1 cellular context compared by ENCODE assay signal in the genomic region with DNA sequence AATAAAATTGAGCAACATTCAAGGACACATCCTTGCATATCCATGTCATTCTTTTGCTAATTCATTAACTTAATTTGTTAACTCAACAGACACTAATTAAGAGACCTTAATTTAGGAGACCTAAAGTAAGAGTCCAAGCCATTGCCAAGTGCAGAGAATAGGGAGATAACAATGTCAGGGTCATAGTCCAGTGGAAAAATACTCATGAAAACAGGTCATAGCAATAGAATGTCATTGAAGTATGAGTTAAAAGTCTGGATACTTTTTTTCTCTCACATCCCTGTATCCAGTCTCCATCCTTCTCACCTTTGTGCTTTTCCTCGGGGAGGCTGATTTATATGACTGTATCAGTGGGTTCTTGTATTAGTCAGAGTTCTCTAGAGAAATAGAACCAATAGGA.
A peak's percentile ranks its signal among the peaks of the same experiment; 100 is the strongest.
TF ChIP-seq lines count a peak whose summit lies in the region.

No MANE protein-coding gene starts in this region.

TF ChIP-seq in HepG2, 621 proteins besides CTCF, POLR2A, EP300 and RAD21 (continued from another document and continues in another):
- TF ChIP-seq HMGXB3 (CRISPR knock-in tag; IDR thresholded peaks at IDR 0.05; ENCODE audit: borderline replicate concordance) = no peak
- no peak for TF ChIP-seq ZHX2 (IDR thresholded peaks at IDR 0.05; ENCODE audit: low read depth)
- TF ChIP-seq ZHX2 (CRISPR knock-in tag; IDR thresholded peaks at IDR 0.05; ENCODE audit: borderline replicate concordance) = no peak
- no peak for TF ChIP-seq KLF9 (CRISPR knock-in tag; IDR thresholded peaks at IDR 0.05; ENCODE audit: low read depth)
- TF ChIP-seq ZGPAT (CRISPR knock-in tag; IDR thresholded peaks at IDR 0.05) = peak; percentile 66; the same call in 1 of the 2 replicates
- TF ChIP-seq KLF16 (CRISPR knock-in tag; IDR thresholded peaks at IDR 0.05) = no peak
- TF ChIP-seq RFX1 (IDR thresholded peaks at IDR 0.05) = no peak
- TF ChIP-seq, protein P1, sequence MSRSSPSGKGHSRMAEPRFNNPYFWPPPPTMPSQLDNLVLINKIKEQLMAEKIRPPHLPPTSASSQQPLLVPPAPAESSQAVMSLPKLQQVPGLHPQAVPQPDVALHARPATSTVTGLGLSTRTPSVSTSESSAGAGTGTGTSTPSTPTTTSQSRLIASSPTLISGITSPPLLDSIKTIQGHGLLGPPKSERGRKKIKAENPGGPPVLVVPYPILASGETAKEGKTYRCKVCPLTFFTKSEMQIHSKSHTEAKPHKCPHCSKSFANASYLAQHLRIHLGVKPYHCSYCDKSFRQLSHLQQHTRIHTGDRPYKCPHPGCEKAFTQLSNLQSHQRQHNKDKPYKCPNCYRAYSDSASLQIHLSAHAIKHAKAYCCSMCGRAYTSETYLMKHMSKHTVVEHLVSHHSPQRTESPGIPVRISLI (CRISPR knock-in tag; IDR thresholded peaks at IDR 0.05; ENCODE audit: borderline replicate concordance) = peak; percentile 30; the same call in 1 of the 2 replicates
- TF ChIP-seq SOX6 (IDR thresholded peaks at IDR 0.05) = no peak
- peak; percentile 39; the same call in 1 of the 2 replicates for TF ChIP-seq SOX6 (CRISPR knock-in tag; IDR thresholded peaks at IDR 0.05)
- TF ChIP-seq KDM1A (CRISPR knock-in tag; IDR thresholded peaks at IDR 0.05) = no peak
- no peak for TF ChIP-seq PHB2 (IDR thresholded peaks at IDR 0.05; ENCODE audit: partially characterized antibody)
- TF ChIP-seq NR3C1 (CRISPR knock-in tag; IDR thresholded peaks at IDR 0.05) = no peak
- TF ChIP-seq, protein P2, sequence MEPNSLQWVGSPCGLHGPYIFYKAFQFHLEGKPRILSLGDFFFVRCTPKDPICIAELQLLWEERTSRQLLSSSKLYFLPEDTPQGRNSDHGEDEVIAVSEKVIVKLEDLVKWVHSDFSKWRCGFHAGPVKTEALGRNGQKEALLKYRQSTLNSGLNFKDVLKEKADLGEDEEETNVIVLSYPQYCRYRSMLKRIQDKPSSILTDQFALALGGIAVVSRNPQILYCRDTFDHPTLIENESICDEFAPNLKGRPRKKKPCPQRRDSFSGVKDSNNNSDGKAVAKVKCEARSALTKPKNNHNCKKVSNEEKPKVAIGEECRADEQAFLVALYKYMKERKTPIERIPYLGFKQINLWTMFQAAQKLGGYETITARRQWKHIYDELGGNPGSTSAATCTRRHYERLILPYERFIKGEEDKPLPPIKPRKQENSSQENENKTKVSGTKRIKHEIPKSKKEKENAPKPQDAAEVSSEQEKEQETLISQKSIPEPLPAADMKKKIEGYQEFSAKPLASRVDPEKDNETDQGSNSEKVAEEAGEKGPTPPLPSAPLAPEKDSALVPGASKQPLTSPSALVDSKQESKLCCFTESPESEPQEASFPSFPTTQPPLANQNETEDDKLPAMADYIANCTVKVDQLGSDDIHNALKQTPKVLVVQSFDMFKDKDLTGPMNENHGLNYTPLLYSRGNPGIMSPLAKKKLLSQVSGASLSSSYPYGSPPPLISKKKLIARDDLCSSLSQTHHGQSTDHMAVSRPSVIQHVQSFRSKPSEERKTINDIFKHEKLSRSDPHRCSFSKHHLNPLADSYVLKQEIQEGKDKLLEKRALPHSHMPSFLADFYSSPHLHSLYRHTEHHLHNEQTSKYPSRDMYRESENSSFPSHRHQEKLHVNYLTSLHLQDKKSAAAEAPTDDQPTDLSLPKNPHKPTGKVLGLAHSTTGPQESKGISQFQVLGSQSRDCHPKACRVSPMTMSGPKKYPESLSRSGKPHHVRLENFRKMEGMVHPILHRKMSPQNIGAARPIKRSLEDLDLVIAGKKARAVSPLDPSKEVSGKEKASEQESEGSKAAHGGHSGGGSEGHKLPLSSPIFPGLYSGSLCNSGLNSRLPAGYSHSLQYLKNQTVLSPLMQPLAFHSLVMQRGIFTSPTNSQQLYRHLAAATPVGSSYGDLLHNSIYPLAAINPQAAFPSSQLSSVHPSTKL (CRISPR knock-in tag; IDR thresholded peaks at IDR 0.05) = peak; percentile 86
- TF ChIP-seq, protein P3, sequence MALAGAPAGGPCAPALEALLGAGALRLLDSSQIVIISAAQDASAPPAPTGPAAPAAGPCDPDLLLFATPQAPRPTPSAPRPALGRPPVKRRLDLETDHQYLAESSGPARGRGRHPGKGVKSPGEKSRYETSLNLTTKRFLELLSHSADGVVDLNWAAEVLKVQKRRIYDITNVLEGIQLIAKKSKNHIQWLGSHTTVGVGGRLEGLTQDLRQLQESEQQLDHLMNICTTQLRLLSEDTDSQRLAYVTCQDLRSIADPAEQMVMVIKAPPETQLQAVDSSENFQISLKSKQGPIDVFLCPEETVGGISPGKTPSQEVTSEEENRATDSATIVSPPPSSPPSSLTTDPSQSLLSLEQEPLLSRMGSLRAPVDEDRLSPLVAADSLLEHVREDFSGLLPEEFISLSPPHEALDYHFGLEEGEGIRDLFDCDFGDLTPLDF (CRISPR knock-in tag; IDR thresholded peaks at IDR 0.05) = no peak
- no peak for TF ChIP-seq SP1 (IDR thresholded peaks at IDR 0.05)
- no peak for TF ChIP-seq SP1 (CRISPR knock-in tag; IDR thresholded peaks at IDR 0.05)
- TF ChIP-seq SP4 (CRISPR knock-in tag; IDR thresholded peaks at IDR 0.05) = no peak
- TF ChIP-seq ZNF30 (CRISPR knock-in tag; IDR thresholded peaks at IDR 0.05) = no peak
- TF ChIP-seq ZNF580 (CRISPR knock-in tag; IDR thresholded peaks at IDR 0.05; ENCODE audit: borderline replicate concordance, low read depth) = no peak
- TF ChIP-seq, protein P4, sequence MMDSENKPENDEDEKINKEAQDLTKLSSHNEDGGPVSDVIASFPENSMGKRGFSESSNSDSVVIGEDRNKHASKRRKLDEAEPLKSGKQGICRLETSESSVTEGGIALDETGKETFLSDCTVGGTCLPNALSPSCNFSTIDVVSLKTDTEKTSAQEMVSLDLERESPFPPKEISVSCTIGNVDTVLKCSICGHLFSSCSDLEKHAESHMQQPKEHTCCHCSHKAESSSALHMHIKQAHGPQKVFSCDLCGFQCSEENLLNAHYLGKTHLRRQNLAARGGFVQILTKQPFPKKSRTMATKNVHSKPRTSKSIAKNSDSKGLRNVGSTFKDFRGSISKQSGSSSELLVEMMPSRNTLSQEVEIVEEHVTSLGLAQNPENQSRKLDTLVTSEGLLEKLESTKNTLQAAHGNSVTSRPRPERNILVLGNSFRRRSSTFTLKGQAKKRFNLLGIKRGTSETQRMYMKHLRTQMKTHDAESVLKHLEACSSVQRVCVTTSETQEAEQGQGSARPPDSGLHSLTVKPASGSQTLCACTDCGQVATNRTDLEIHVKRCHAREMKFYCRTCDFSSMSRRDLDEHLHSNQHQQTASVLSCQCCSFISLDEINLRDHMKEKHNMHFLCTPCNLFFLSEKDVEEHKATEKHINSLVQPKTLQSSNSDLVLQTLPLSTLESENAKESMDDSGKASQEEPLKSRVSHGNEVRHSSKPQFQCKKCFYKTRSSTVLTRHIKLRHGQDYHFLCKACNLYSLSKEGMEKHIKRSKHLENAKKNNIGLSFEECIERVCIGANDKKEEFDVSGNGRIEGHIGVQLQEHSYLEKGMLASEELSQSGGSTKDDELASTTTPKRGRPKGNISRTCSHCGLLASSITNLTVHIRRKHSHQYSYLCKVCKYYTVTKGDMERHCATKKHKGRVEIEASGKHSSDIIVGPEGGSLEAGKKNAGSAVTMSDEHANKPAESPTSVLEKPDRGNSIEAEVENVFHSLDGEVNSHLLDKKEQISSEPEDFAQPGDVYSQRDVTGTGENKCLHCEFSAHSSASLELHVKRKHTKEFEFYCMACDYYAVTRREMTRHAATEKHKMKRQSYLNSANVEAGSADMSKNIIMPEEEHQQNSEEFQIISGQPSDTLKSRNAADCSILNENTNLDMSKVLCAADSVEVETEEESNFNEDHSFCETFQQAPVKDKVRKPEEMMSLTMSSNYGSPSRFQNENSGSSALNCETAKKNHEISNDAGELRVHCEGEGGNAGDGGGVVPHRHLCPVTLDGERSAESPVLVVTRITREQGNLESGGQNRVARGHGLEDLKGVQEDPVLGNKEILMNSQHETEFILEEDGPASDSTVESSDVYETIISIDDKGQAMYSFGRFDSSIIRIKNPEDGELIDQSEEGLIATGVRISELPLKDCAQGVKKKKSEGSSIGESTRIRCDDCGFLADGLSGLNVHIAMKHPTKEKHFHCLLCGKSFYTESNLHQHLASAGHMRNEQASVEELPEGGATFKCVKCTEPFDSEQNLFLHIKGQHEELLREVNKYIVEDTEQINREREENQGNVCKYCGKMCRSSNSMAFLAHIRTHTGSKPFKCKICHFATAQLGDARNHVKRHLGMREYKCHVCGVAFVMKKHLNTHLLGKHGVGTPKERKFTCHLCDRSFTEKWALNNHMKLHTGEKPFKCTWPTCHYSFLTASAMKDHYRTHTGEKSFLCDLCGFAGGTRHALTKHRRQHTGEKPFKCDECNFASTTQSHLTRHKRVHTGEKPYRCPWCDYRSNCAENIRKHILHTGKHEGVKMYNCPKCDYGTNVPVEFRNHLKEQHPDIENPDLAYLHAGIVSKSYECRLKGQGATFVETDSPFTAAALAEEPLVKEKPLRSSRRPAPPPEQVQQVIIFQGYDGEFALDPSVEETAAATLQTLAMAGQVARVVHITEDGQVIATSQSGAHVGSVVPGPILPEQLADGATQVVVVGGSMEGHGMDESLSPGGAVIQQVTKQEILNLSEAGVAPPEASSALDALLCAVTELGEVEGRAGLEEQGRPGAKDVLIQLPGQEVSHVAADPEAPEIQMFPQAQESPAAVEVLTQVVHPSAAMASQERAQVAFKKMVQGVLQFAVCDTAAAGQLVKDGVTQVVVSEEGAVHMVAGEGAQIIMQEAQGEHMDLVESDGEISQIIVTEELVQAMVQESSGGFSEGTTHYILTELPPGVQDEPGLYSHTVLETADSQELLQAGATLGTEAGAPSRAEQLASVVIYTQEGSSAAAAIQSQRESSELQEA (CRISPR knock-in tag; IDR thresholded peaks at IDR 0.05; ENCODE audit: not compliant biosample characterization) = no peak
- TF ChIP-seq ZNF460 (CRISPR knock-in tag; IDR thresholded peaks at IDR 0.05; ENCODE audit: borderline replicate concordance) = no peak
